ENCODE assay signal across 1 cellular context in the genomic region with DNA sequence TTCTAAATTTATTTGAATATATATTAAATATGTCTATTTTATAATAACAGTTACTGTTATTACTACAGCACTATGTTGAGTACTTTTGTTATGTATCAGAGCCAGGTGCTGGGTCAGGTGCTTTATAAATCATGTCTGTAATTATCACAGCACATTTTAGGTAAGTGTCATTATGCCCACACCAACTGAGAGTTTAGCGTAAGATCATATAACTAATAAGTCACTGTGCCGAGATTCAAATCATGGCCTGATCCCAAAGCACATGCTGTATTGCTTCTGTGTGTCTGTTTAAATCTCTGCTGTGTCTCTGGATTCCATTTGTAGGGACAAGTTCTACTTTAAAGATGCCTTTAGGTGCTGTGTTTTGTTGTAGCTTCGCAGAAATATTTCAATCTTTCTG.
TF ChIP-seq lines count a peak whose summit lies in the region.

No MANE protein-coding gene starts in this region.

TF ChIP-seq in WTC11, 78 proteins besides CTCF, POLR2A, EP300 and RAD21 (continued from another document):
- TF ChIP-seq, protein P1, sequence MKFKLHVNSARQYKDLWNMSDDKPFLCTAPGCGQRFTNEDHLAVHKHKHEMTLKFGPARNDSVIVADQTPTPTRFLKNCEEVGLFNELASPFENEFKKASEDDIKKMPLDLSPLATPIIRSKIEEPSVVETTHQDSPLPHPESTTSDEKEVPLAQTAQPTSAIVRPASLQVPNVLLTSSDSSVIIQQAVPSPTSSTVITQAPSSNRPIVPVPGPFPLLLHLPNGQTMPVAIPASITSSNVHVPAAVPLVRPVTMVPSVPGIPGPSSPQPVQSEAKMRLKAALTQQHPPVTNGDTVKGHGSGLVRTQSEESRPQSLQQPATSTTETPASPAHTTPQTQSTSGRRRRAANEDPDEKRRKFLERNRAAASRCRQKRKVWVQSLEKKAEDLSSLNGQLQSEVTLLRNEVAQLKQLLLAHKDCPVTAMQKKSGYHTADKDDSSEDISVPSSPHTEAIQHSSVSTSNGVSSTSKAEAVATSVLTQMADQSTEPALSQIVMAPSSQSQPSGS (CRISPR knock-in tag; IDR thresholded peaks at IDR 0.05; ENCODE audit: borderline replicate concordance, low read depth): no peak
